13 cellular contexts compared by ENCODE assay signal in the genomic region with DNA sequence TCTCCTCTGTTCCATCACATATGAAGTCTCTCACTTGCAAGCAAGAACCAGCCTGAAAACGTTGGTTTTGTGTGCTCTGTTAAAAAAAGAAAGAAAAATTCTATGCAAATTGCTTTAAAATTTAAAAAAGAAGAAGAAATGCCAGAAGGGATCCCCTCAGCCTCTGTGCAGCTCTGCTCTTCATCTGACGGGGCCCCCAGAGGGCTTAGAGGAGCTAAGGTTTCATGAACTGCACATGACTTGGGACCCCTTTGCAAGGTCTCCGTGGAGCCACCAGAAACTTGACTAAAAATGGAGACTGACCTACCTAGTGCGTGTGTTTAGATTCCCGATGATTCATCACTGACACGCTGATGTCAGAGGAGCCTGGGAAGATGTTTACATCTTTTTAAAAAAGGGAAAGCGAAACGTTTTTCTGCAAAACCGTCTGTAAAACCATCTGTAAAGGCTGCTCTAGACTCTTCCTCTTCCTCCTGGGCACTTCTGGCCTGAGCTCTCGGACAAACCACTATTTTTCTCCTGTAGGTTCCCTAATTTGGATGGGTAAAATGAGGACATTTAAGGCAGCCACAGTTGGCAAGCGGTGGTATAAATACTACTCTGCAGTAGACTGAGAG.
A peak's percentile ranks its signal among the peaks of the same experiment; 100 is the strongest.
DNase-seq lines count a peak whose midpoint lies in the region; ATAC-seq and TF ChIP-seq lines count a peak whose summit lies in the region.
"Had no signal": no experiment of that assay in that cellular context is flagged by ENCODE, and none has a peak within 500 bp of the region (broad histone marks: within the 10 kb centered on the region; RNA-seq: fewer than 3 reads in every experiment).

No MANE protein-coding gene starts in this region.

- peak overlapping the region; percentile 23 for H3K4me2 ChIP-seq in OCI-LY3 (ENCODE audit: low read length)

- H3K4me1 ChIP-seq in OCI-LY3 (ENCODE audit: low read length) (peaks cover 15% of the 10 kb centered on the region), stomach smooth muscle (ENCODE audit: control insufficient read depth, insufficient read depth, low read length) (peaks cover 24% of the 10 kb centered on the region)
- H3K4me1 ChIP-seq in CD8-positive, alpha-beta memory T cell (ENCODE audit: insufficient read depth, low read length), result no peaks in the 10 kb centered on the region

- POLR2A ChIA-PET in CD8-positive, alpha-beta memory T cell (lab: Charles Lee), result no interaction called here

- CTCF ChIA-PET in CD8-positive, alpha-beta memory T cell (lab: Charles Lee), result interaction anchor here (1.2 to 5.9 kb wide), 2 partner anchors 43 to 195 kb away, joined by 3 to 40 read pairs; no protein-coding TSS in a partner anchor

- peak overlapping the region; percentile 12; the same call in 1 of the 2 replicates for H3K4me3 ChIP-seq in OCI-LY3 (ENCODE audit: low read length)
- H3K4me3 ChIP-seq in stomach smooth muscle (ENCODE audit: low read length in 2 of 2), result peak overlapping the region; percentile 15 to 37
- no peak overlapping the region for H3K4me3 ChIP-seq in CD8-positive, alpha-beta memory T cell (ENCODE audit: low read length)

- H3K4me1 Mint-ChIP-seq in activated naive CD4-positive, alpha-beta T cell treated with anti-CD3 and anti-CD28 coated beads, Interleukin-2, amount 50 U/mL, for 24 hours, result peaks cover 16% of the 10 kb centered on the region
- peaks cover 13 to 26% (median 19%) of the 10 kb centered on the region in 3 donors for H3K4me1 Mint-ChIP-seq in CD8-positive, alpha-beta memory T cell

- no peaks in the 10 kb centered on the region for H3K36me3 Mint-ChIP-seq in activated naive CD4-positive, alpha-beta T cell treated with anti-CD3 and anti-CD28 coated beads, Interleukin-2, amount 50 U/mL, for 24 hours
- H3K36me3 Mint-ChIP-seq in activated naive CD4-positive, alpha-beta T cell treated with anti-CD3 and anti-CD28 coated beads, Interleukin-2, amount 50 U/mL, for 72 hours, result no peaks in the 10 kb centered on the region
- H3K36me3 Mint-ChIP-seq in CD8-positive, alpha-beta memory T cell, result no peaks in the 10 kb centered on the region

- ATAC-seq in activated naive CD4-positive, alpha-beta T cell treated with anti-CD3 and anti-CD28 coated beads, Interleukin-2, amount 50 U/mL, for 72 hours, result no peak
- no peak for ATAC-seq in HG03565 (IDR thresholded peaks at IDR 0.05; ENCODE audit: unreplicated experiment)
- ATAC-seq: left lobe of liver had no signal

- H3K9ac ChIP-seq in OCI-LY3 (ENCODE audit: low read length) (no peak overlapping the region), stomach smooth muscle (ENCODE audit: low read length in 2 of 2) (no peak overlapping the region)

- no peaks in the 10 kb centered on the region for H3K27me3 ChIP-seq in OCI-LY3 (ENCODE audit: low read depth, low read length)
- peaks cover 75 to 85% of the 10 kb centered on the region in 2 donors for H3K27me3 ChIP-seq in stomach smooth muscle (ENCODE audit: control insufficient read depth in 1 of 2, insufficient read depth in 2 of 2, low read length in 2 of 2)
- H3K27me3 ChIP-seq in CD8-positive, alpha-beta memory T cell (ENCODE audit: insufficient read depth, low read length, poor library complexity, severe bottlenecking), result peaks cover 65% of the 10 kb centered on the region

- H3K4me3 Mint-ChIP-seq in activated naive CD4-positive, alpha-beta T cell treated with anti-CD3 and anti-CD28 coated beads, Interleukin-2, amount 50 U/mL, for 24 hours, result peak overlapping the region; percentile 26
- H3K4me3 Mint-ChIP-seq in CD8-positive, alpha-beta memory T cell, result peak overlapping the region in 1 of 7 donors; percentile 37

- no peak for DNase-seq in activated naive CD4-positive, alpha-beta T cell treated with anti-CD3 and anti-CD28 coated beads, Interleukin-2, amount 50 U/mL, for 72 hours (ENCODE audit: low spot score in 2 of 2)
- peak; percentile 23 for DNase-seq in dedifferentiated amniotic fluid mesenchymal stem cell (ENCODE audit: extremely low spot score)
- DNase-seq in KG1 (lab: John Stamatoyannopoulos, UW), result no peak
- DNase-seq in CD8-positive, alpha-beta memory T cell, result no peak
- DNase-seq: activated CD4-positive, alpha-beta T cell treated with anti-CD3 and anti-CD28 coated beads, Interleukin-2, amount 50 U/mL, for 4 hours; cortex of kidney; NCI-H446 treated with DMSO at 0.1 percent for 48 hours had no signal

- H3K9me3 ChIP-seq in OCI-LY3 (ENCODE audit: insufficient read depth, low read length), result no peaks in the 10 kb centered on the region
- H3K9me3 ChIP-seq in stomach smooth muscle (ENCODE audit: control insufficient read depth in 2 of 2, low read length in 2 of 2), result no peaks in the 10 kb centered on the region
- H3K9me3 ChIP-seq in CD8-positive, alpha-beta memory T cell (ENCODE audit: low read length), result no peaks in the 10 kb centered on the region

- H3K27ac Mint-ChIP-seq in activated naive CD4-positive, alpha-beta T cell treated with anti-CD3 and anti-CD28 coated beads, Interleukin-2, amount 50 U/mL, for 24 hours, result no peak overlapping the region
- no peak overlapping the region for H3K27ac Mint-ChIP-seq in activated naive CD4-positive, alpha-beta T cell treated with anti-CD3 and anti-CD28 coated beads, Interleukin-2, amount 50 U/mL, for 72 hours
- no peak overlapping the region for H3K27ac Mint-ChIP-seq in CD8-positive, alpha-beta memory T cell

- no peak for TF ChIP-seq CTCF in OCI-LY3 (IDR thresholded peaks at IDR 0.05; ENCODE audit: low read depth, low read length)

- H4K20me1 ChIP-seq in OCI-LY3 (ENCODE audit: insufficient read depth, low read length), result no peaks in the 10 kb centered on the region

- H3K79me2 ChIP-seq in OCI-LY3 (ENCODE audit: low read length), result no peaks in the 10 kb centered on the region

- H3K27ac ChIP-seq in OCI-LY3 (ENCODE audit: low read length) (no peak overlapping the region), stomach smooth muscle (ENCODE audit: low read length) (no peak overlapping the region)
- no peak overlapping the region for H3K27ac ChIP-seq in CD8-positive, alpha-beta memory T cell (ENCODE audit: low read depth, low read length)
- H3K27ac ChIP-seq: C4-2B had no signal

- H3K36me3 ChIP-seq in OCI-LY3 (replicated peaks; ENCODE audit: low read depth, low read length) (no peaks in the 10 kb centered on the region), stomach smooth muscle (ENCODE audit: control insufficient read depth in 2 of 2, insufficient read depth in 2 of 2, low read length in 2 of 2) (no peaks in the 10 kb centered on the region)
- H3K36me3 ChIP-seq in CD8-positive, alpha-beta memory T cell (ENCODE audit: insufficient read depth, low read length), result no peaks in the 10 kb centered on the region

- H2AFZ ChIP-seq in OCI-LY3 (ENCODE audit: low read depth, low read length), result no peak overlapping the region

- peaks cover 57% of the 10 kb centered on the region for H3K27me3 Mint-ChIP-seq in activated naive CD4-positive, alpha-beta T cell treated with anti-CD3 and anti-CD28 coated beads, Interleukin-2, amount 50 U/mL, for 24 hours
- peaks cover 48 to 76% of the 10 kb centered on the region in 2 donors for H3K27me3 Mint-ChIP-seq in CD8-positive, alpha-beta memory T cell

- no peaks in the 10 kb centered on the region for H3K9me3 Mint-ChIP-seq in activated naive CD4-positive, alpha-beta T cell treated with anti-CD3 and anti-CD28 coated beads, Interleukin-2, amount 50 U/mL, for 24 hours
- H3K9me3 Mint-ChIP-seq in activated naive CD4-positive, alpha-beta T cell treated with anti-CD3 and anti-CD28 coated beads, Interleukin-2, amount 50 U/mL, for 72 hours, result no peaks in the 10 kb centered on the region
- no peaks in the 10 kb centered on the region for H3K9me3 Mint-ChIP-seq in CD8-positive, alpha-beta memory T cell
